Comparison of ENCODE assay signal across 28 cellular contexts in genomic region chr3:88220126-88220525, GRCh38.
"Had no signal": no experiment of that assay in that cellular context is flagged by ENCODE, and none has a peak within 500 bp of the region (broad histone marks: within the 10 kb centered on the region; RNA-seq: fewer than 3 reads in every experiment).

No MANE protein-coding gene starts in this region.

- DNase-seq: colonic mucosa; cortex of kidney; dermis blood vessel endothelial cell; dorsolateral prefrontal cortex; effector CD4-positive, alpha-beta T cell; effector CD8-positive, alpha-beta T cell; effector memory CD4-positive, alpha-beta T cell; effector memory CD8-positive, alpha-beta T cell; erythroblast; esophagus squamous epithelium; foreskin fibroblast; foreskin keratinocyte; foreskin melanocyte; gastrocnemius medialis; glutamatergic neuron; head of caudate nucleus; heart left ventricle; heart right ventricle had no signal

- H3K9me3 Mint-ChIP-seq: dendritic cell treated with granulocyte-macrophage colony-stimulating factor and Interleukin-4, amounts not matched to agents 40 ng/mL and 50 ng/mL, for 4 days; effector memory CD8-positive, alpha-beta T cell; endodermal cell had no signal

- H3K27ac Mint-ChIP-seq: dendritic cell treated with granulocyte-macrophage colony-stimulating factor and Interleukin-4, amounts not matched to agents 40 ng/mL and 50 ng/mL, for 4 days; effector memory CD8-positive, alpha-beta T cell; endodermal cell had no signal

- H3K27me3 Mint-ChIP-seq: dendritic cell treated with granulocyte-macrophage colony-stimulating factor and Interleukin-4, amounts not matched to agents 40 ng/mL and 50 ng/mL, for 4 days had no signal

- H3K27me3 ChIP-seq: colonic mucosa, dorsolateral prefrontal cortex, esophagus muscularis mucosa, esophagus squamous epithelium, foreskin keratinocyte, gastrocnemius medialis, gastroesophageal sphincter, heart left ventricle, heart right ventricle, hepatocyte had no signal

- H3K4me3 ChIP-seq: colonic mucosa, coronary artery, dorsolateral prefrontal cortex, esophagus muscularis mucosa, esophagus squamous epithelium, gastrocnemius medialis, gastroesophageal sphincter, heart left ventricle, heart right ventricle, hepatocyte had no signal

- H3K4me2 ChIP-seq: hepatocyte had no signal

- H3K9me3 ChIP-seq: colonic mucosa, esophagus muscularis mucosa, esophagus squamous epithelium, gastrocnemius medialis, gastroesophageal sphincter, heart left ventricle, heart right ventricle had no signal

- H2AFZ ChIP-seq: hepatocyte had no signal

- H3K4me3 Mint-ChIP-seq: dendritic cell treated with granulocyte-macrophage colony-stimulating factor and Interleukin-4, amounts not matched to agents 40 ng/mL and 50 ng/mL, for 4 days; effector memory CD8-positive, alpha-beta T cell; endodermal cell had no signal

- H3K4me1 ChIP-seq: colonic mucosa, esophagus muscularis mucosa, esophagus squamous epithelium, foreskin keratinocyte, gastrocnemius medialis, gastroesophageal sphincter, heart left ventricle, heart right ventricle had no signal

- H3K36me3 ChIP-seq: colonic mucosa, esophagus muscularis mucosa, esophagus squamous epithelium, gastrocnemius medialis, gastroesophageal sphincter, heart left ventricle, heart right ventricle had no signal

- H3K79me2 ChIP-seq: hepatocyte had no signal

- H3K27ac ChIP-seq: colonic mucosa, coronary artery, dorsolateral prefrontal cortex, epithelial cell of prostate, esophagus muscularis mucosa, esophagus squamous epithelium, foreskin keratinocyte, gastrocnemius medialis, gastroesophageal sphincter, heart left ventricle, heart right ventricle, hepatocyte had no signal

- ATAC-seq: effector memory CD8-positive, alpha-beta T cell; esophagus mucosa; gastrocnemius medialis; gastroesophageal sphincter had no signal

- FAIRE-seq: endometrium, frontal cortex had no signal
